ENCODE assay signal across 14 cellular contexts in the genomic region with DNA sequence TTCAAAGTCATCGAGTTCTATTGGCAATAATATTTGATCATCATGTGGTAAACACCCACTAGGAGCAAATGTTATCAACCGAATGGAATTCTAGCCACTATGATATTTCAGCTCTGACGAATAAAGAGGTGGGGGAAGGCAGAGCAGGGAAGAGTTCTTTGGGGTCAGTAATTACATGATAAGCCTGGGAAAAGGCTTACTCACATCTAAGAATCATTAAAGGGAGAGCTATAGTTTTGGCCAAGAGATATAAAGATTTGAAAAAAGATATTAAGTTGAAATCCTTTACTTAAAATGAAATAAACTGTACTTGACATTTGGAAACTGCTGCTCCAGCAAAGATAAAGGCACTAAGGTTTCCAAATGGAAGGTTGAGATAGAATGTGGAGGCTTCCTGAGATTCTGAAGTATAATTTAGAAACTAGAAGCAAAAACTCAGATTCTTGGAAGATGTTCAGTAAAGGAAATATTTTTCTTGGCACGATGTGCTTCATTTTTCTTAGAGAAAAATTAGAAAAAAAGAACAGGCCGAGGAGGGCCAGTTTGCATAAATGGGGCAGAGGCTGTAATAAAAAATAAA.
DNase-seq lines count a peak whose midpoint lies in the region; ATAC-seq, FAIRE-seq and TF ChIP-seq lines count a peak whose summit lies in the region.
"Had no signal": no experiment of that assay in that cellular context is flagged by ENCODE, and none has a peak within 500 bp of the region (broad histone marks: within the 10 kb centered on the region; RNA-seq: fewer than 3 reads in every experiment).

No MANE protein-coding gene starts in this region.

- WGBS in tibial nerve, 2 donors: 32 to 37% methylated on average over 5 of the region's 5 CpGs

- H3K27ac Mint-ChIP-seq in natural killer cell: no peak overlapping the region
- H3K27ac Mint-ChIP-seq: stimulated activated naive CD8-positive, alpha-beta T cell treated with anti-CD3 and anti-CD28 coated beads, Interleukin-15, amount 100 ng/mL, for 72 hours had no signal

- peak; percentile 11 for DNase-seq in NCI-H82 (lab: John Stamatoyannopoulos, UW)
- DNase-seq in endothelial cell of umbilical vein (ENCODE audit: low read depth, low spot score): peak; percentile 81
- DNase-seq in left lung: no peak
- no peak for DNase-seq in tibial nerve (ENCODE audit: low spot score in 2 of 2)
- DNase-seq in NCI-H510A treated with DMSO at 0.1 percent for 48 hours (lab: John Stamatoyannopoulos, UW): no peak
- no peak for DNase-seq in natural killer cell
- DNase-seq in HUDEP-2 (lab: John Stamatoyannopoulos, UW; ENCODE audit: unreplicated experiment in 76 of 76): no peak
- DNase-seq: NCI-H187 treated with DMSO at 0.1 percent for 48 hours; stimulated activated CD4-positive, alpha-beta T cell treated with anti-CD3 and anti-CD28 coated beads, Interleukin-4, amount 100 ng/mL, for 24 hours; stimulated activated naive CD8-positive, alpha-beta T cell treated with anti-CD3 and anti-CD28 coated beads, Interleukin-15, amount 100 ng/mL, for 72 hours had no signal

- peak; percentile 11 for ATAC-seq in left lung
- ATAC-seq in HG02610 (IDR thresholded peaks at IDR 0.05; ENCODE audit: unreplicated experiment): no peak
- no peak for ATAC-seq in natural killer cell
- ATAC-seq: Panc1; stimulated activated naive CD8-positive, alpha-beta T cell treated with anti-CD3 and anti-CD28 coated beads, Interleukin-15, amount 100 ng/mL, for 72 hours had no signal

- no peak for FAIRE-seq in endothelial cell of umbilical vein (lab: Jason Lieb, UNC)
- FAIRE-seq: H1 had no signal

- H2AFZ ChIP-seq in endothelial cell of umbilical vein (ENCODE audit: low read depth, low read length): no peak overlapping the region

- CTCF ChIA-PET in endothelial cell of umbilical vein (lab: Charles Lee): interaction anchor here (2.2 kb wide), 1 partner anchor 261 kb away, joined by 8 read pairs; no protein-coding TSS in a partner anchor

- TF ChIP-seq CTCF in endothelial cell of umbilical vein (IDR thresholded peaks at IDR 0.05; ENCODE audit: extremely low read depth in 1 of 2, insufficient read depth in 1 of 2, low read depth in 1 of 2, low read length in 2 of 2) (no peak), left lung (IDR thresholded peaks at IDR 0.05) (no peak), tibial nerve (IDR thresholded peaks at IDR 0.05) (no peak), natural killer cell (IDR thresholded peaks at IDR 0.05) (no peak)

- no peak for TF ChIP-seq EP300 in tibial nerve (IDR thresholded peaks at IDR 0.05)

- H3K4me1 ChIP-seq in endothelial cell of umbilical vein (ENCODE audit: control insufficient read depth, extremely low read depth, insufficient read depth, low read length): no peaks in the 10 kb centered on the region
- peaks cover 7 to 11% of the 10 kb centered on the region in 2 donors for H3K4me1 ChIP-seq in left lung
- H3K4me1 ChIP-seq in tibial nerve: peaks cover 0 to 34% (median 5%) of the 10 kb centered on the region in 4 donors

- no TSS peak for BruUV-seq in endothelial cell of umbilical vein (replicated peaks; lab: Mats Ljungman, UMichigan)

- no peak overlapping the region for H3K4me3 Mint-ChIP-seq in natural killer cell
- H3K4me3 Mint-ChIP-seq: stimulated activated naive CD8-positive, alpha-beta T cell treated with anti-CD3 and anti-CD28 coated beads, Interleukin-15, amount 100 ng/mL, for 72 hours had no signal

- H3K36me3 ChIP-seq in endothelial cell of umbilical vein (ENCODE audit: control insufficient read depth in 2 of 2, extremely low read depth in 1 of 2, insufficient read depth in 2 of 2, low read length in 2 of 2) (no peaks in the 10 kb centered on the region), left lung (no peaks in the 10 kb centered on the region), tibial nerve (no peaks in the 10 kb centered on the region)
- H3K36me3 ChIP-seq: neutrophil had no signal

- H3K4me1 Mint-ChIP-seq in natural killer cell: no peaks in the 10 kb centered on the region
- H3K4me1 Mint-ChIP-seq: stimulated activated naive CD8-positive, alpha-beta T cell treated with anti-CD3 and anti-CD28 coated beads, Interleukin-15, amount 100 ng/mL, for 72 hours had no signal

- H3K79me2 ChIP-seq in endothelial cell of umbilical vein (ENCODE audit: control insufficient read depth, insufficient read depth, low read length): no peaks in the 10 kb centered on the region

- no peaks in the 10 kb centered on the region for H3K36me3 Mint-ChIP-seq in natural killer cell

- no peaks in the 10 kb centered on the region for H3K27me3 Mint-ChIP-seq in natural killer cell (ENCODE audit: low read depth in 2 of 2)
- H3K27me3 Mint-ChIP-seq: stimulated activated naive CD8-positive, alpha-beta T cell treated with anti-CD3 and anti-CD28 coated beads, Interleukin-15, amount 100 ng/mL, for 72 hours had no signal

- H3K9me3 Mint-ChIP-seq in natural killer cell: no peaks in the 10 kb centered on the region

- no peak overlapping the region for H3K4me2 ChIP-seq in endothelial cell of umbilical vein (ENCODE audit: insufficient read depth, low read length)

- dilution Hi-C loops in endothelial cell of umbilical vein (cut with MboI; ENCODE audit: extremely low pct_ligation_motif_present, low sequenced_read_pairs): no loop called here

- H3K27me3 ChIP-seq in endothelial cell of umbilical vein (ENCODE audit: control insufficient read depth in 2 of 2, insufficient read depth in 2 of 2, low read length in 2 of 2) (no peaks in the 10 kb centered on the region), left lung (no peaks in the 10 kb centered on the region), tibial nerve (no peaks in the 10 kb centered on the region)
- H3K27me3 ChIP-seq: neutrophil had no signal

- no peaks in the 10 kb centered on the region for H3K9me1 ChIP-seq in endothelial cell of umbilical vein (replicated peaks; ENCODE audit: control insufficient read depth, extremely low read depth, insufficient read depth, low read length)

- POLR2A ChIA-PET in endothelial cell of umbilical vein (lab: Charles Lee): no interaction called here

- TF ChIP-seq POLR2A in endothelial cell of umbilical vein (IDR thresholded peaks at IDR 0.05; ENCODE audit: low read depth, low read length): no peak
- TF ChIP-seq POLR2A in tibial nerve (IDR thresholded peaks at IDR 0.05): no peak

- H3K9ac ChIP-seq in endothelial cell of umbilical vein (replicated peaks; ENCODE audit: extremely low read depth, insufficient read depth, low read length): no peak overlapping the region

- H4K20me1 ChIP-seq in endothelial cell of umbilical vein (replicated peaks; ENCODE audit: control insufficient read depth, extremely low read depth, insufficient read depth, low read length): no peaks in the 10 kb centered on the region

- no peaks in the 10 kb centered on the region for H3K9me3 ChIP-seq in endothelial cell of umbilical vein (replicated peaks; ENCODE audit: control insufficient read depth, insufficient read depth, low read length)
- no peaks in the 10 kb centered on the region for H3K9me3 ChIP-seq in left lung
- H3K9me3 ChIP-seq in tibial nerve: no peaks in the 10 kb centered on the region
- H3K9me3 ChIP-seq: neutrophil had no signal

- intact Hi-C loops in endothelial cell of umbilical vein (cut with micrococcal nuclease) (no loop called here), left lung (cut with DNase I) (no loop called here), natural killer cell (cut with micrococcal nuclease) (no loop called here)

- H3K27ac ChIP-seq in endothelial cell of umbilical vein (ENCODE audit: insufficient read depth, low read depth, low read length) (no peak overlapping the region), left lung (peak overlapping the region in 1 of 2 donors; percentile 65), tibial nerve (peak overlapping the region in 3 of 4 donors; percentile 29 to 69 (median 45))
- H3K27ac ChIP-seq: neutrophil had no signal

- no peak overlapping the region for H3K4me3 ChIP-seq in endothelial cell of umbilical vein (replicated peaks in 1 of 3; ENCODE audit: insufficient read depth in 1 of 3, low read depth in 1 of 3, low read length in 3 of 3)
- H3K4me3 ChIP-seq in left lung: no peak overlapping the region
- no peak overlapping the region for H3K4me3 ChIP-seq in tibial nerve

TF ChIP-seq in endothelial cell of umbilical vein, 7 proteins besides CTCF, POLR2A, EP300 and RAD21:
- TF ChIP-seq GATA2 (IDR thresholded peaks at IDR 0.05; ENCODE audit: insufficient read depth, insufficient read length, low read depth, low read length): no peak
- no peak for TF ChIP-seq MYC (IDR thresholded peaks at IDR 0.05; ENCODE audit: low read depth, low read length)
- TF ChIP-seq, protein P1, sequence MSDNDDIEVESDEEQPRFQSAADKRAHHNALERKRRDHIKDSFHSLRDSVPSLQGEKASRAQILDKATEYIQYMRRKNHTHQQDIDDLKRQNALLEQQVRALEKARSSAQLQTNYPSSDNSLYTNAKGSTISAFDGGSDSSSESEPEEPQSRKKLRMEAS (IDR thresholded peaks at IDR 0.05; ENCODE audit: insufficient read depth, insufficient read length): no peak
- no peak for TF ChIP-seq FOS (IDR thresholded peaks at IDR 0.05; ENCODE audit: borderline replicate concordance, insufficient read depth, low read length)
- TF ChIP-seq POLR2AphosphoS5 (IDR thresholded peaks at IDR 0.05; ENCODE audit: insufficient read depth, low read depth, low read length): no peak
- TF ChIP-seq JUN (IDR thresholded peaks at IDR 0.05; ENCODE audit: borderline replicate concordance, insufficient read depth, insufficient read length, low read depth): no peak
TF ChIP-seq in endothelial cell of umbilical vein: peak in this region for 0.

Comparison
In these comparisons a context has a peak if more than half of its experiments do, and no peak if none do; other contexts are left out.
1. DNase-seq: peak in NCI-H82 (single experiment) and endothelial cell of umbilical vein (single experiment); none in left lung (0 of 2), tibial nerve (0 of 2), NCI-H510A treated with DMSO at 0.1 percent for 48 hours (single experiment), natural killer cell (single experiment) and HUDEP-2 (0 of 76).